12 cellular contexts compared by ENCODE assay signal in genomic region chr14:23939607-23940326, GRCh38.
"Had no signal": no experiment of that assay in that cellular context is flagged by ENCODE, and none has a peak within 500 bp of the region (broad histone marks: within the 10 kb centered on the region; RNA-seq: fewer than 3 reads in every experiment).

No MANE protein-coding gene starts in this region.

- H3K27me3 Mint-ChIP-seq: activated CD4-positive, alpha-beta T cell treated with anti-CD3 and anti-CD28 coated beads, Interleukin-2, amount 10 ng/mL, durations not matched to agents 7 days and 5 days; naive B cell; stimulated activated naive B cell treated with anti-CD40 and anti-IgM and Interleukin-4, amounts not matched to agents 10 μg/mL and 1 μg/mL and 100 μg/mL, for 72 hours had no signal

- H3K4me3 Mint-ChIP-seq: activated B cell treated with CpG ODN at 0.5 μM for 24 hours; activated CD4-positive, alpha-beta T cell treated with anti-CD3 and anti-CD28 coated beads, Interleukin-2, amount 10 ng/mL, durations not matched to agents 7 days and 5 days; activated naive CD4-positive, alpha-beta T cell treated with anti-CD3 and anti-CD28 coated beads for 36 hours; naive B cell; stimulated activated naive B cell treated with anti-CD40 and anti-IgM and Interleukin-4, amounts not matched to agents 10 μg/mL and 1 μg/mL and 100 μg/mL, for 72 hours had no signal

- ATAC-seq: stimulated activated naive B cell treated with anti-CD40 and anti-IgM and Interleukin-4, amounts not matched to agents 10 μg/mL and 1 μg/mL and 100 μg/mL, for 72 hours had no signal

- H3K27ac ChIP-seq: esophagus squamous epithelium, hepatocyte, thyroid gland had no signal

- H3K9me3 ChIP-seq: esophagus squamous epithelium, thyroid gland had no signal

- H3K27ac Mint-ChIP-seq: activated B cell treated with CpG ODN at 0.5 μM for 24 hours; activated CD4-positive, alpha-beta T cell treated with anti-CD3 and anti-CD28 coated beads, Interleukin-2, amount 10 ng/mL, durations not matched to agents 7 days and 5 days; activated naive CD4-positive, alpha-beta T cell treated with anti-CD3 and anti-CD28 coated beads for 36 hours; activated T-helper 2 cell treated with anti-CD3 and anti-CD28 coated beads, Interferon-gamma antibody, Interleukin-2, Interleukin-4, amounts not matched to agents 10 μg/mL and 5 μg/mL and 100 μg/mL, durations not matched to agents 14 hours and 24 hours and 36 hours; stimulated activated naive B cell treated with anti-CD40 and anti-IgM and Interleukin-4, amounts not matched to agents 10 μg/mL and 1 μg/mL and 100 μg/mL, for 72 hours had no signal

- H3K4me1 Mint-ChIP-seq: activated CD4-positive, alpha-beta T cell treated with anti-CD3 and anti-CD28 coated beads, Interleukin-2, amount 10 ng/mL, durations not matched to agents 7 days and 5 days had no signal

- H3K27me3 ChIP-seq: esophagus squamous epithelium, hepatocyte, thyroid gland had no signal

- DNase-seq: activated B cell treated with CpG ODN at 0.5 μM for 24 hours; activated CD4-positive, alpha-beta T cell treated with anti-CD3 and anti-CD28 coated beads, Interleukin-2, amount 10 ng/mL, durations not matched to agents 7 days and 5 days; activated naive CD4-positive, alpha-beta T cell treated with anti-CD3 and anti-CD28 coated beads for 36 hours; esophagus squamous epithelium; islet precursor cell; naive B cell; retina; stimulated activated CD4-positive, alpha-beta T cell treated with anti-CD3 and anti-CD28 coated beads, Interleukin-4, amount 100 ng/mL, for 1 hour; stimulated activated naive B cell treated with anti-CD40 and anti-IgM and Interleukin-4, amounts not matched to agents 10 μg/mL and 1 μg/mL and 100 μg/mL, for 72 hours; thyroid gland had no signal

- H3K4me3 ChIP-seq: esophagus squamous epithelium, hepatocyte, thyroid gland had no signal

- H3K9me3 Mint-ChIP-seq: activated B cell treated with CpG ODN at 0.5 μM for 24 hours; activated CD4-positive, alpha-beta T cell treated with anti-CD3 and anti-CD28 coated beads, Interleukin-2, amount 10 ng/mL, durations not matched to agents 7 days and 5 days; activated naive CD4-positive, alpha-beta T cell treated with anti-CD3 and anti-CD28 coated beads for 36 hours; activated T-helper 2 cell treated with anti-CD3 and anti-CD28 coated beads, Interferon-gamma antibody, Interleukin-2, Interleukin-4, amounts not matched to agents 10 μg/mL and 5 μg/mL and 100 μg/mL, durations not matched to agents 14 hours and 24 hours and 36 hours; naive B cell; stimulated activated naive B cell treated with anti-CD40 and anti-IgM and Interleukin-4, amounts not matched to agents 10 μg/mL and 1 μg/mL and 100 μg/mL, for 72 hours had no signal

- H3K4me1 ChIP-seq: thyroid gland had no signal

- H3K36me3 ChIP-seq: thyroid gland had no signal
